21 cellular contexts compared by ENCODE assay signal in the genomic region with DNA sequence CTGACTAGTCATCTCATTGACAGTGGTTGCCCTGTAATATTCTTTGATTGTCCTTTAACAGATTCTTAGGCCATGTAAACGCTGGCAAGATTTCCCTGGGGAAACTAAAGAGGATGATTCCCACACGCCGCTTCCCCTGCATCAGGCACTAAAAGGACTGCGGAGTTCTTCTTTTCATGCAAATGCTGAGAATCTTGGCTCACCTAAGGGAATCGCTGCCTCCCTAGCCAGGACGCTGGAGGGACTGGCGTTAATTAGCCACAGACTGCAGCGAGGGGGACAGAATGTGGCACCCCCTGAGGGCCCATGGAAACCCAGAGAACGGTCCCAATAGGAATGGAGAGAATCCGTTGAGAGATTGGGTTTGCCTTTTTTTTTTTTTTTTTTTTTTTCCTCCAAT. TPM values are rescaled to one million over a fixed set of nuclear protein-coding genes. Genes with fewer than 3 reads are reported as not detected.
"Had no signal": no experiment of that assay in that cellular context is flagged by ENCODE, and none has a peak within 500 bp of the region (broad histone marks: within the 10 kb centered on the region; RNA-seq: fewer than 3 reads in every experiment).

No MANE protein-coding gene starts in this region.

RNA-seq across cellular contexts. Expression of gene TEX28, which starts 8.5 kb away (rescaled TPM):
- total RNA-seq: activated naive CD4-positive, alpha-beta T cell treated with anti-CD3 and anti-CD28 coated beads for 36 hours; activated naive CD4-positive, alpha-beta T cell treated with anti-CD3 and anti-CD28 coated beads, Interleukin-2, amount 50 U/mL, for 72 hours; activated naive CD8-positive, alpha-beta T cell treated with anti-CD3 and anti-CD28 coated beads for 36 hours; activated naive CD8-positive, alpha-beta T cell treated with anti-CD3 and anti-CD28 coated beads, Interleukin-2, amount 10 ng/mL, durations not matched to agents 7 days and 5 days; activated T-cell treated with anti-CD3 and anti-CD28 coated beads, Interleukin-2, amount 50 U/mL, for 4 hours; activated T-cell treated with anti-CD3 and anti-CD28 coated beads, Interleukin-2, amount 50 U/mL, for 72 hours; activated T-helper 1 cell treated with anti-CD3 and anti-CD28 coated beads, Interleukin-12 subunit alpha, Interleukin-12 subunit beta, Interleukin-2, Interleukin-4 antibody, amounts not matched to agents 30 ng/mL and 10 ng/mL and 1 ng/mL, durations not matched to agents 14 hours and 24 hours and 36 hours; activated T-helper 17 cell treated with anti-CD3 and anti-CD28 coated beads, Interleukin-2, amount 50 U/mL, for 72 hours; activated T-helper 2 cell treated with anti-CD3 and anti-CD28 coated beads, Interferon-gamma antibody, Interleukin-2, Interleukin-4, amounts not matched to agents 10 μg/mL and 5 μg/mL and 100 μg/mL, durations not matched to agents 14 hours and 24 hours and 36 hours; aorta; ascending aorta; astrocyte; body of pancreas; breast epithelium; bronchial epithelial cell; cardiac muscle cell; cardiac septum; cerebellum; chondrocyte had no signal
- polyA plus RNA-seq: adipose tissue, aorta, cardiac muscle cell had no signal

RNA-seq across cellular contexts. Expression of gene TKTL1, which starts 9.2 kb away (rescaled TPM):
- total RNA-seq: activated naive CD4-positive, alpha-beta T cell treated with anti-CD3 and anti-CD28 coated beads for 36 hours; activated T-cell treated with anti-CD3 and anti-CD28 coated beads, Interleukin-2, amount 50 U/mL, for 4 hours; ascending aorta; astrocyte; body of pancreas; bronchial epithelial cell; cardiac muscle cell; chondrocyte had no signal
- polyA plus RNA-seq: aorta, cardiac muscle cell had no signal

RNA-seq across cellular contexts. Expression of gene OPN1MW3, which starts 29.0 kb away (rescaled TPM):
- total RNA-seq: activated naive CD4-positive, alpha-beta T cell treated with anti-CD3 and anti-CD28 coated beads for 36 hours; activated naive CD4-positive, alpha-beta T cell treated with anti-CD3 and anti-CD28 coated beads, Interleukin-2, amount 50 U/mL, for 72 hours; activated naive CD8-positive, alpha-beta T cell treated with anti-CD3 and anti-CD28 coated beads for 36 hours; activated naive CD8-positive, alpha-beta T cell treated with anti-CD3 and anti-CD28 coated beads, Interleukin-2, amount 10 ng/mL, durations not matched to agents 7 days and 5 days; activated T-cell treated with anti-CD3 and anti-CD28 coated beads, Interleukin-2, amount 50 U/mL, for 4 hours; activated T-cell treated with anti-CD3 and anti-CD28 coated beads, Interleukin-2, amount 50 U/mL, for 72 hours; activated T-helper 1 cell treated with anti-CD3 and anti-CD28 coated beads, Interleukin-12 subunit alpha, Interleukin-12 subunit beta, Interleukin-2, Interleukin-4 antibody, amounts not matched to agents 30 ng/mL and 10 ng/mL and 1 ng/mL, durations not matched to agents 14 hours and 24 hours and 36 hours; activated T-helper 17 cell treated with anti-CD3 and anti-CD28 coated beads, Interleukin-2, amount 50 U/mL, for 72 hours; activated T-helper 2 cell treated with anti-CD3 and anti-CD28 coated beads, Interferon-gamma antibody, Interleukin-2, Interleukin-4, amounts not matched to agents 10 μg/mL and 5 μg/mL and 100 μg/mL, durations not matched to agents 14 hours and 24 hours and 36 hours; adrenal gland; aorta; ascending aorta; astrocyte; body of pancreas; breast epithelium; bronchial epithelial cell; cardiac muscle cell; cardiac septum; cerebellum; chondrocyte had no signal
- polyA plus RNA-seq: adipose tissue, adrenal gland, aorta, cardiac muscle cell had no signal
